ENCODE assay signal across 6 cellular contexts in the genomic region with DNA sequence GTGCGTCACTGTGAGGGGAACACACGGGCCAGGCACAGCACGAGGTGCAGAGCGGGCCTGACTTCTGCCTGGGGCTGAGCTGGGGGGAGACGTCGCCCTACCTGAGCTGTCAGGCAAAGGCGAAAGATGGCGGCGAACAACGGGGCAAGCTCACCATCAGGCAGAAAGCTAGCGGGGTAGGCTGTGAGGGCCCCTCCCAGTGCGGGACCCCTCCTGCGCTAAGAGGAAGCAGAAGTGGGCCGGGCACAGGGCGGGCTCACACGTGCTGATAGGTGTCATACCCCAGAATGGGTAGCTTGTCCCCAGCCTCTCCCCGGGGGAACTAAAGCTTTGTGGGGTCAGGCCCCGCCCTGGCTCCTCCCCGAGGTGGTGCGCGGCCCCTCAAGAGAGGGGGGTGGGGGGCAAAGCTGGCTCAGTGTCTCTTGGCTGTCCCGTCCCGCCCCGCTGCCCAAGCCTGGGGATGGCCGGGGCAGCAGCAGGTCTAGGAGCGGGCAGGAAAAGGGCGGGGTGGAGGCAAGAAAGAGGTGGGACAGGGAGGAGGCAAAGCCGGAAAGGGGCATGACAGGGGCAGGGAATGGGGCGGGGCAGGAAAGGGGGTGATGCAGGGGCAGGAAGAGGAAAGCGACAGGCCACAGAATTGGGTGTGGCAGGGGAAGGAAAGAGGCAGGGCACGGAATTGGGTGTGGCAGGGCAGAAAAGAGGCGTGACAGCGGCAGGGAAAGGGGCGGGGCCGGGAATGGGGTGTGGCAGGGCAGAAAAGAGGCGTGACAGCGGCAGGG. TPM values are rescaled to one million over a fixed set of nuclear protein-coding genes. Genes with fewer than 3 reads are reported as not detected.
DNase-seq lines count a peak whose midpoint lies in the region; ATAC-seq, FAIRE-seq and TF ChIP-seq lines count a peak whose summit lies in the region.

No MANE protein-coding gene starts in this region.

- TF ChIP-seq EP300 in transverse colon (IDR thresholded peaks at IDR 0.05; ENCODE audit: low read depth): no peak

- WGBS in transverse colon (ENCODE audit: low coverage in 1 of 2), 2 donors: 72 to 83% methylated on average over 8 to 34 of the region's 37 CpGs

- in situ Hi-C loops in transverse colon (cut with MboI; ENCODE audit: low pct_ligation_motif_present in 1 of 4, low pct_unique_long_range_greater_than_20kb in 1 of 4, low sequenced_read_pairs in 3 of 4): no loop called here

- no peak for TF ChIP-seq CTCF in transverse colon (IDR thresholded peaks at IDR 0.05)

- no peak for FAIRE-seq in GM19239 (lab: Jason Lieb, UNC)

- H3K4me1 ChIP-seq in transverse colon: peaks cover 0 to 3% (median 0%) of the 10 kb centered on the region in 4 donors

- no peak for TF ChIP-seq POLR2A in transverse colon (IDR thresholded peaks at IDR 0.05)

- DNase-seq in GM19239 (ENCODE audit: insufficient read length, low spot score) (peak; percentile 81), Right ventricle myocardium superior (peak; percentile 82), transverse colon (peak; percentile 63), NCI-H446 treated with DMSO at 0.1 percent for 48 hours (lab: John Stamatoyannopoulos, UW) (no peak), kidney tubule cell (ENCODE audit: low spot score) (no peak)
- peak; percentile 82 for DNase-seq in activated CD4-positive, alpha-beta T cell treated with anti-CD3 and anti-CD28 coated beads for 48 hours

- no peaks in the 10 kb centered on the region for H3K27me3 ChIP-seq in transverse colon

- no peak overlapping the region for H3K4me3 ChIP-seq in transverse colon

- H3K36me3 ChIP-seq in transverse colon: peaks cover 0 to 34% (median 13%) of the 10 kb centered on the region in 4 donors

- H3K9me3 ChIP-seq in transverse colon: no peaks in the 10 kb centered on the region

- ATAC-seq in Right ventricle myocardium superior (ENCODE audit: poor library complexity): peak; percentile 5

- H3K27ac ChIP-seq in transverse colon: peak overlapping the region; percentile 52 to 72 (median 58)

- intact Hi-C loops in Right ventricle myocardium superior (cut with DNase I) (no loop called here), transverse colon (cut with DNase I; ENCODE audit: low total_unique reads) (no loop called here)

RNA-seq across cellular contexts. Expression of a gene that starts 14.7 kb away (rescaled TPM):
- total RNA-seq in Right ventricle myocardium superior (54.4 TPM), transverse colon (100 to 1,000 TPM in 1 of 4 donors, 10 to 100 TPM in 3; 41.1 to 189 (median 68.5) TPM)

RNA-seq across cellular contexts. Expression of a gene that starts 28.3 kb away (rescaled TPM):
- total RNA-seq in Right ventricle myocardium superior (11.3 TPM), transverse colon (1 to 10 TPM; 1.8 to 5.2 (median 2.1) TPM)

RNA-seq across cellular contexts. Expression of a gene that starts 38.0 kb away (rescaled TPM):
- 6.0 TPM for total RNA-seq in Right ventricle myocardium superior
- total RNA-seq in transverse colon: 10 to 100 TPM in 3 of 4 donors, 1 to 10 TPM in 1; 5.9 to 86.2 (median 19.4) TPM

RNA-seq across cellular contexts. Expression of a gene that starts 39.5 kb away (rescaled TPM):
- total RNA-seq in Right ventricle myocardium superior (45.3 TPM), transverse colon (10 to 100 TPM; 29.2 to 55.7 (median 51.8) TPM)

RNA-seq across cellular contexts. Expression of a gene that starts 46.5 kb away (rescaled TPM):
- total RNA-seq in Right ventricle myocardium superior (42.3 TPM), transverse colon (10 to 100 TPM; 59.9 to 77.3 (median 71.4) TPM)

Comparison
In these comparisons a context has a peak if more than half of its experiments do, and no peak if none do; other contexts are left out.
1. DNase-seq: peak in GM19239 (single experiment), activated CD4-positive, alpha-beta T cell treated with anti-CD3 and anti-CD28 coated beads for 48 hours (single experiment), Right ventricle myocardium superior (single experiment) and transverse colon (single experiment); none in NCI-H446 treated with DMSO at 0.1 percent for 48 hours (single experiment) and kidney tubule cell (single experiment).